Comparison of ENCODE assay signal across 18 cellular contexts in genomic region chr20:40703981-40704530, GRCh38. TPM values are rescaled to one million over a fixed set of nuclear protein-coding genes. Genes with fewer than 3 reads are reported as not detected.
DNase-seq lines count a peak whose midpoint lies in the region; ATAC-seq and TF ChIP-seq lines count a peak whose summit lies in the region.
"Had no signal": no experiment of that assay in that cellular context is flagged by ENCODE, and none has a peak within 500 bp of the region (broad histone marks: within the 10 kb centered on the region; RNA-seq: fewer than 3 reads in every experiment).

No MANE protein-coding gene starts in this region.

- no peaks in the 10 kb centered on the region; the same call in 1 of the 2 replicates for H3K9me1 ChIP-seq in IMR-90 (ENCODE audit: insufficient read depth, low read length)

- ATAC-seq in IMR-90 (ENCODE audit: low read depth) = no peak
- ATAC-seq in esophagus mucosa = peak; percentile 43
- ATAC-seq: GM23338, PC-3 had no signal

- H3K79me2 ChIP-seq in trophoblast cell (ENCODE audit: control insufficient read depth, insufficient read depth, low read length, poor library complexity) = no peaks in the 10 kb centered on the region

- no peak overlapping the region for H3K4me3 ChIP-seq in IMR-90 (ENCODE audit: insufficient read depth, low read depth, low read length)
- no peak overlapping the region for H3K4me3 ChIP-seq in trophoblast cell (ENCODE audit: low read depth, low read length)
- H3K4me3 ChIP-seq in suprapubic skin = no peak overlapping the region
- H3K4me3 ChIP-seq: GM23338 had no signal

- TF ChIP-seq POLR2A in IMR-90 (IDR thresholded peaks at IDR 0.05; ENCODE audit: low read depth, low read length) (no peak), suprapubic skin (IDR thresholded peaks at IDR 0.05) (no peak)

- H3K27ac ChIP-seq in IMR-90 (ENCODE audit: insufficient read depth, low read length) (no peak overlapping the region), trophoblast cell (ENCODE audit: low read depth, low read length) (no peak overlapping the region), suprapubic skin (no peak overlapping the region)

- no peak overlapping the region for H2BK15ac ChIP-seq in IMR-90 (ENCODE audit: low read depth, low read length)

- H3K27me3 ChIP-seq in IMR-90 (ENCODE audit: control insufficient read depth, insufficient read depth, low read length) (no peaks in the 10 kb centered on the region; the same call in 1 of the 2 replicates), trophoblast cell (ENCODE audit: insufficient read depth, low read length) (no peaks in the 10 kb centered on the region), suprapubic skin (no peaks in the 10 kb centered on the region)

- no peak overlapping the region for H3K56ac ChIP-seq in IMR-90 (ENCODE audit: extremely low read depth, insufficient read depth, low read length)

- H2BK5ac ChIP-seq in IMR-90 (ENCODE audit: low read depth, low read length, poor library complexity, severe bottlenecking) (no peak overlapping the region), trophoblast cell (ENCODE audit: low read depth, low read length, poor library complexity) (no peak overlapping the region)

- no peak overlapping the region for H4K5ac ChIP-seq in IMR-90 (ENCODE audit: low read depth, low read length)

- dilution Hi-C loops in IMR-90 (cut with HindIII; ENCODE audit: low sequenced_read_pairs, unreplicated experiment) = no loop called here

- no peak for TF ChIP-seq EP300 in suprapubic skin (IDR thresholded peaks at IDR 0.05)

- H2AK9ac ChIP-seq in IMR-90 (replicated peaks; ENCODE audit: low read depth, low read length, poor library complexity) = no peak overlapping the region

- no peak overlapping the region for H2AFZ ChIP-seq in IMR-90 (replicated peaks; ENCODE audit: low read length, poor library complexity)
- H2AFZ ChIP-seq in trophoblast cell (ENCODE audit: insufficient read depth, low read length, poor library complexity) = no peak overlapping the region
- H2AFZ ChIP-seq: GM23338 had no signal

- no peak for TF ChIP-seq RAD21 in IMR-90 (IDR thresholded peaks at IDR 0.05; ENCODE audit: low read length)

- H4K12ac ChIP-seq in trophoblast cell (ENCODE audit: low read depth, low read length) = no peak overlapping the region

- POLR2A ChIA-PET in IMR-90 (lab: Charles Lee; ENCODE audit: unreplicated experiment) = no interaction called here

- in situ Hi-C loops in IMR-90 (cut with MboI; ENCODE audit: low sequenced_read_pairs) = no loop called here

- CTCF ChIA-PET in IMR-90 (lab: Yijun Ruan, JAX) = no interaction called here

- H3K9me3 ChIP-seq in IMR-90 (ENCODE audit: control insufficient read depth, insufficient read depth, low read length) (no peaks in the 10 kb centered on the region), trophoblast cell (ENCODE audit: insufficient read depth, low read depth, low read length) (no peaks in the 10 kb centered on the region), suprapubic skin (no peaks in the 10 kb centered on the region)
- H3K9me3 ChIP-seq: SK-N-SH had no signal

- H2BK20ac ChIP-seq in IMR-90 (ENCODE audit: low read depth, low read length) = no peak overlapping the region

- H2AK5ac ChIP-seq in IMR-90 (ENCODE audit: low read depth, low read length) (no peak overlapping the region), trophoblast cell (ENCODE audit: low read length) (no peak overlapping the region)

- H3K4ac ChIP-seq in IMR-90 (ENCODE audit: low read depth, low read length) = no peak overlapping the region
- H3K4ac ChIP-seq in trophoblast cell (ENCODE audit: low read depth, low read length) = no peak overlapping the region

- no peak overlapping the region for H3K9ac ChIP-seq in IMR-90 (ENCODE audit: low read depth, low read length)
- no peak overlapping the region for H3K9ac ChIP-seq in trophoblast cell (ENCODE audit: low read length)
- H3K9ac ChIP-seq: SK-N-SH had no signal

- H3K4me1 ChIP-seq in IMR-90 (ENCODE audit: control insufficient read depth, insufficient read depth, low read length) (no peaks in the 10 kb centered on the region), trophoblast cell (ENCODE audit: control insufficient read depth in 1 of 2, insufficient read depth in 2 of 2, low read length in 2 of 2) (peaks cover 6 to 8% of the 10 kb centered on the region in 2 experiments), suprapubic skin (no peaks in the 10 kb centered on the region)

- H2BK120ac ChIP-seq in IMR-90 (ENCODE audit: low read depth, low read length) = no peak overlapping the region
- H2BK120ac ChIP-seq in trophoblast cell (ENCODE audit: insufficient read depth, low read length, poor library complexity) = no peak overlapping the region

- H3K14ac ChIP-seq in IMR-90 (replicated peaks; ENCODE audit: low read depth, low read length) (no peak overlapping the region), trophoblast cell (ENCODE audit: low read length) (no peak overlapping the region)

- no peak overlapping the region for H3K23ac ChIP-seq in IMR-90 (ENCODE audit: low read depth, low read length)
- no peak overlapping the region for H3K23ac ChIP-seq in trophoblast cell (ENCODE audit: low read length)

- 34% methylated on average over 2 of the region's 8 CpGs; no CpG with 5 or more reads in 1 of the 2 experiments for WGBS in IMR-90 (ENCODE audit: extremely low coverage in 2 of 2, insufficient read length in 1 of 2), 2 experiments
- WGBS in trophoblast cell (ENCODE audit: extremely low coverage, insufficient coverage, insufficient read length) = no CpG with 5 or more reads among the region's 8 CpGs
- WGBS in suprapubic skin = 57% methylated on average over 8 of the region's 8 CpGs

- H4K8ac ChIP-seq in IMR-90 (ENCODE audit: low read depth in 2 of 2, low read length in 2 of 2) = no peak overlapping the region
- no peak overlapping the region for H4K8ac ChIP-seq in trophoblast cell (ENCODE audit: low read depth, low read length)

- H3K36me3 ChIP-seq in IMR-90 (ENCODE audit: control insufficient read depth, insufficient read depth, low read length) (no peaks in the 10 kb centered on the region), trophoblast cell (ENCODE audit: control insufficient read depth in 1 of 2, insufficient read depth in 2 of 2, low read length in 2 of 2) (no peaks in the 10 kb centered on the region), suprapubic skin (no peaks in the 10 kb centered on the region)

- intact Hi-C loops in IMR-90 (cut with micrococcal nuclease) = no loop called here

- DNase-seq in NCI-H510A treated with DMSO at 0.1 percent for 48 hours (lab: John Stamatoyannopoulos, UW) (peak; percentile 33), NCI-H510A (lab: John Stamatoyannopoulos, UW) (no peak), IMR-90 (no peak), trophoblast cell (peak; percentile 39 to 49), ecto neural progenitor cell (ENCODE audit: low spot score) (no peak), AG20443 (ENCODE audit: low spot score) (no peak), suprapubic skin (ENCODE audit: low spot score in 2 of 2) (no peak)
- DNase-seq: 8988T, C1 segment of cervical spinal cord, HFFc6, Karpas-422, NCI-H1436 treated with DMSO at 0.1 percent for 48 hours, NCI-H2081, NCI-H524 treated with DMSO at 0.1 percent for 48 hours, PC-3, SK-N-SH had no signal

- no peak overlapping the region for H4K91ac ChIP-seq in IMR-90 (ENCODE audit: insufficient read depth, low read depth, low read length)
- H4K91ac ChIP-seq in trophoblast cell (ENCODE audit: low read depth, low read length) = no peak overlapping the region

- BruUV-seq in IMR-90 (replicated peaks; lab: Mats Ljungman, UMichigan) = no TSS peak

- no peak overlapping the region for H3K4me2 ChIP-seq in IMR-90 (ENCODE audit: low read depth, low read length)
- no peak overlapping the region for H3K4me2 ChIP-seq in trophoblast cell (ENCODE audit: low read length)
- H3K4me2 ChIP-seq: GM23338, SK-N-SH had no signal

- no peak for TF ChIP-seq CTCF in IMR-90 (conservative IDR thresholded peaks at IDR 0.05; ENCODE audit: low read depth, low read length)
- no peak for TF ChIP-seq CTCF in suprapubic skin (IDR thresholded peaks at IDR 0.05)

- no peaks in the 10 kb centered on the region for H3K79me1 ChIP-seq in IMR-90 (ENCODE audit: low read depth in 1 of 2, low read length in 2 of 2)
- H3K79me1 ChIP-seq in trophoblast cell (ENCODE audit: low read length) = no peaks in the 10 kb centered on the region

- H3K18ac ChIP-seq in IMR-90 (ENCODE audit: low read depth, low read length) (no peak overlapping the region), trophoblast cell (ENCODE audit: low read length) (no peak overlapping the region)

- no peak overlapping the region for H2BK12ac ChIP-seq in trophoblast cell (ENCODE audit: low read length)

- H4K20me1 ChIP-seq in IMR-90 (ENCODE audit: insufficient read depth, low read length) = no peaks in the 10 kb centered on the region

TF ChIP-seq in IMR-90, 13 proteins besides CTCF, POLR2A, EP300 and RAD21:
- TF ChIP-seq BHLHE40 (IDR thresholded peaks at IDR 0.05; ENCODE audit: low read depth, low read length) = no peak
- TF ChIP-seq MXI1 (IDR thresholded peaks at IDR 0.05; ENCODE audit: borderline replicate concordance, low read depth, low read length) = no peak
- 0 out of 2 replicates have a peak, but pooled peaks have one; percentile 31 for TF ChIP-seq MAFK (IDR thresholded peaks at IDR 0.05; ENCODE audit: low read depth, low read length)

RNA-seq across cellular contexts. Expression of gene MAFB, which starts 15.0 kb away (rescaled TPM):
- total RNA-seq in IMR-90 (2012; rRNA removed) (not detected in 2 replicates), esophagus mucosa (55.9 TPM), suprapubic skin (10 to 100 TPM; 25.7 to 89.4 (median 69.2) TPM)
- polyA plus RNA-seq in IMR-90 (2012; rRNA removed) = 0.07 and 0.10 TPM in 2 replicates
- polyA plus RNA-seq in IMR-90 (2012; cell fraction: cytosol; rRNA removed) = 0.09 and 0.11 TPM in 2 replicates
- polyA plus RNA-seq in IMR-90 (2012; cell fraction: nucleus; rRNA removed; ENCODE audit: low replicate concordance) = 0.17 and 0.26 TPM in 2 replicates
- 13.0 and 14.8 TPM in 2 replicates for polyA plus RNA-seq in trophoblast cell (2013)

Comparison
In these comparisons a context has a peak if more than half of its experiments do, and no peak if none do; other contexts are left out.
1. DNase-seq: peak in NCI-H510A treated with DMSO at 0.1 percent for 48 hours (single experiment) and trophoblast cell (2 of 2); none in NCI-H510A (single experiment), IMR-90 (single experiment), ecto neural progenitor cell (single experiment), AG20443 (single experiment) and suprapubic skin (0 of 2).
2. RNA of gene MAFB, which starts 15.0 kb away (total RNA-seq): 25.7 to 89.4 TPM in suprapubic skin and 55.9 TPM in esophagus mucosa (single experiment); not detected in IMR-90; every median in the first group is over 10 times any median in the second.